Comparison of ENCODE assay signal across 17 cellular contexts in the genomic region with DNA sequence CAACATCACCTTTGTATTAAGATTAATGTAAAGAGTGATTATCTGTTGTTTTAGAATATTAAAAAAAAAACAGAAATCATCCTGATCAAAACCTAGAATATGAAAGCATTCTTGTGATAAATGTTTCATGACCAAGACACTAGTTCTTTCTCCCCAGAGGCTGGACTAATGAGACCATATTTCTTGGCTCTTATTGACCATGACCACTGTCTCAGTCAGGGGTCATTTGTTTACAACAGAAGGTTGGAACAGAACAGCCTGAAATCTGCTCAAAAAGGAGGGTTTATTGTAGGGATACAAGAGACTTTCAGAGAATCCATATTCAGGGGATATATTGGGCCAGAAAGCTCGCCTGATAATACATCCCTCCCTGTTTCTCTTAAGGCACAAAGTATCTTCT.
"Had no signal": no experiment of that assay in that cellular context is flagged by ENCODE, and none has a peak within 500 bp of the region (broad histone marks: within the 10 kb centered on the region; RNA-seq: fewer than 3 reads in every experiment).

No MANE protein-coding gene starts in this region.

- H3K9me3 Mint-ChIP-seq: activated CD4-positive, alpha-beta memory T cell treated with anti-CD3 and anti-CD28 coated beads, Interleukin-2, amount 10 ng/mL, durations not matched to agents 7 days and 5 days; activated naive CD4-positive, alpha-beta T cell treated with anti-CD3 and anti-CD28 coated beads for 36 hours had no signal

- H3K27ac Mint-ChIP-seq: activated B cell treated with CpG ODN at 0.5 μM for 24 hours; activated CD4-positive, alpha-beta memory T cell treated with anti-CD3 and anti-CD28 coated beads, Interleukin-2, amount 10 ng/mL, durations not matched to agents 7 days and 5 days; activated CD8-positive, alpha-beta memory T cell treated with anti-CD3 and anti-CD28 coated beads, Interleukin-2, amount 10 ng/mL, durations not matched to agents 7 days and 5 days; activated naive CD4-positive, alpha-beta T cell treated with anti-CD3 and anti-CD28 coated beads for 36 hours; natural killer cell had no signal

- H3K4me3 ChIP-seq: body of pancreas, esophagus muscularis mucosa, lower lobe of right lung, upper lobe of right lung had no signal

- H3K4me3 Mint-ChIP-seq: activated B cell treated with CpG ODN at 0.5 μM for 24 hours; activated CD4-positive, alpha-beta memory T cell treated with anti-CD3 and anti-CD28 coated beads, Interleukin-2, amount 10 ng/mL, durations not matched to agents 7 days and 5 days; activated CD8-positive, alpha-beta memory T cell treated with anti-CD3 and anti-CD28 coated beads, Interleukin-2, amount 10 ng/mL, durations not matched to agents 7 days and 5 days; activated naive CD4-positive, alpha-beta T cell treated with anti-CD3 and anti-CD28 coated beads for 36 hours; natural killer cell had no signal

- DNase-seq: activated B cell treated with CpG ODN at 0.5 μM for 24 hours; activated CD4-positive, alpha-beta memory T cell treated with anti-CD3 and anti-CD28 coated beads, Interleukin-2, amount 10 ng/mL, durations not matched to agents 7 days and 5 days; activated CD4-positive, alpha-beta T cell treated with anti-CD3 and anti-CD28 coated beads for 4 hours; activated CD8-positive, alpha-beta memory T cell treated with anti-CD3 and anti-CD28 coated beads, Interleukin-2, amount 10 ng/mL, durations not matched to agents 7 days and 5 days; activated naive CD4-positive, alpha-beta T cell treated with anti-CD3 and anti-CD28 coated beads for 36 hours; body of pancreas; dermis blood vessel endothelial cell; effector memory CD4-positive, alpha-beta T cell; hippocampal formation; left cardiac atrium; lower lobe of right lung; natural killer cell; stimulated activated CD4-positive, alpha-beta T cell treated with anti-CD3 and anti-CD28 coated beads, Interleukin-1b, Interleukin-23, amount 100 ng/mL, for 48 hours; stimulated activated CD8-positive, alpha-beta memory T cell treated with anti-CD3 and anti-CD28 coated beads, Interleukin-4, amount 100 ng/mL, for 48 hours; stimulated activated naive CD4-positive, alpha-beta T cell; upper lobe of right lung had no signal

- ATAC-seq: activated CD8-positive, alpha-beta memory T cell treated with anti-CD3 and anti-CD28 coated beads, Interleukin-2, amount 10 ng/mL, durations not matched to agents 7 days and 5 days; body of pancreas; left cardiac atrium; lower lobe of right lung; natural killer cell; upper lobe of right lung had no signal

- H3K36me3 Mint-ChIP-seq: activated CD8-positive, alpha-beta memory T cell treated with anti-CD3 and anti-CD28 coated beads, Interleukin-2, amount 10 ng/mL, durations not matched to agents 7 days and 5 days; natural killer cell had no signal
